ENCODE assay signal across 20 cellular contexts in the genomic region with DNA sequence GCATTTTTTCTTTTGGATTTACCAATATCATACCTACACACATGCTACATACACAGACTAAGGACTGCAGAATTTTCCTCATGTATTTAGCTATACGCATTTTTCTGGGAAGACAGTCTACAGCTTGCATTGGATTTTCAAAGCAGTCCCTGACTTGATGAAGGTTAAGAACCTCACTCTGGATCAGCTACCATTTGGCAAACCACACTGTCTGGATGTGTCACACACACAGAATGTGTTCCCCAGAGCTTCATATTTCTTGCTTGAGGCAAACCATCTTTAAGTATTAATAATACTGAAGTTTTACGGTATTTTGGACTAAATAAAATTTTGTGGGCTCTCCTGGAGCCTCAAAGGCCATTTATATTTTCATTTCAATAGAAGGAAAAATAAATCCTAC.
DNase-seq lines count a peak whose midpoint lies in the region; ATAC-seq and TF ChIP-seq lines count a peak whose summit lies in the region.
"Had no signal": no experiment of that assay in that cellular context is flagged by ENCODE, and none has a peak within 500 bp of the region (broad histone marks: within the 10 kb centered on the region; RNA-seq: fewer than 3 reads in every experiment).

No MANE protein-coding gene starts in this region.

- no peaks in the 10 kb centered on the region for H3K9me3 ChIP-seq in A673 (ENCODE audit: low read depth, low read length, poor library complexity, severe bottlenecking)

- ATAC-seq in GM19023 (IDR thresholded peaks at IDR 0.05; ENCODE audit: unreplicated experiment) = no peak
- ATAC-seq: K562, left colon had no signal

- BruUV-seq in A673 (replicated peaks; lab: Mats Ljungman, UMichigan) = no TSS peak

- in situ Hi-C loops in brain microvascular endothelial cell (cut with HindIII; ENCODE audit: low pct_ligation_motif_present, low sequenced_read_pairs) = no loop called here

- no peaks in the 10 kb centered on the region for H3K27me3 ChIP-seq in brain microvascular endothelial cell (replicated peaks)
- H3K27me3 ChIP-seq in A673 (replicated peaks; ENCODE audit: insufficient read depth, low read depth, low read length, poor library complexity) = no peaks in the 10 kb centered on the region

- no peaks in the 10 kb centered on the region for H3K36me3 ChIP-seq in brain microvascular endothelial cell (replicated peaks)
- no peaks in the 10 kb centered on the region for H3K36me3 ChIP-seq in A673 (ENCODE audit: insufficient read depth, low read length, poor library complexity, severe bottlenecking)

- POLR2A ChIA-PET in A673 (lab: Charles Lee; ENCODE audit: low non-redundant PET) = no interaction called here

- peaks cover 20% of the 10 kb centered on the region for H3K4me1 ChIP-seq in A673 (ENCODE audit: insufficient read depth, low read length, poor library complexity, severe bottlenecking)

- H3K4me3 ChIP-seq in brain microvascular endothelial cell (ENCODE audit: low read depth, low read length) = no peak overlapping the region
- no peak overlapping the region for H3K4me3 ChIP-seq in A673 (ENCODE audit: low read depth, low read length, poor library complexity, severe bottlenecking)
- H3K4me3 ChIP-seq: K562 had no signal

- intact Hi-C loops in A673 (cut with micrococcal nuclease; ENCODE audit: unreplicated experiment) = no loop called here

- DNase-seq in AG08395 (ENCODE audit: low spot score) (peak; percentile 75), HCEC 1CT (peak; percentile 49), brain microvascular endothelial cell (peak; percentile 70), hepatic stellate cell (ENCODE audit: low spot score) (peak; percentile 44), A673 (ENCODE audit: low spot score) (no peak), DMS79 treated with DMSO at 0.1 percent for 48 hours (lab: John Stamatoyannopoulos, UW) (no peak), T-helper 9 cell (no peak)
- DNase-seq: ACHN; activated CD4-positive, alpha-beta T cell treated with anti-CD3 and anti-CD28 coated beads, Interleukin-2, amount 50 U/mL, for 1 hour; activated effector memory CD4-positive, alpha-beta T cell treated with anti-CD3 and anti-CD28 coated beads, Interleukin-2, amount 50 U/mL, for 16 hours; amygdala; CD4-positive, alpha-beta memory T cell; left colon; NCI-H2029 treated with DMSO at 0.1 percent for 48 hours; NCI-H446; SW 1271 had no signal

- no peak overlapping the region for H3K27ac ChIP-seq in brain microvascular endothelial cell
- H3K27ac ChIP-seq in A673 (ENCODE audit: low read depth, low read length, poor library complexity, severe bottlenecking) = no peak overlapping the region
- H3K27ac ChIP-seq: HL-60, RWPE1 had no signal

- CTCF ChIA-PET in A673 (lab: Charles Lee) = no interaction called here

- TF ChIP-seq CTCF in brain microvascular endothelial cell (IDR thresholded peaks at IDR 0.05; ENCODE audit: low read depth, low read length, missing control alignments) (no peak), A673 (conservative IDR thresholded peaks at IDR 0.05; ENCODE audit: low read depth, low read length) (no peak)

Comparison
In these comparisons a context has a peak if more than half of its experiments do, and no peak if none do; other contexts are left out.
1. DNase-seq: peak in AG08395 (single experiment), HCEC 1CT (single experiment), brain microvascular endothelial cell (single experiment) and hepatic stellate cell (single experiment); none in A673 (single experiment), DMS79 treated with DMSO at 0.1 percent for 48 hours (single experiment) and T-helper 9 cell (single experiment).